Comparison of ENCODE assay signal across 2 cellular contexts in the genomic region with DNA sequence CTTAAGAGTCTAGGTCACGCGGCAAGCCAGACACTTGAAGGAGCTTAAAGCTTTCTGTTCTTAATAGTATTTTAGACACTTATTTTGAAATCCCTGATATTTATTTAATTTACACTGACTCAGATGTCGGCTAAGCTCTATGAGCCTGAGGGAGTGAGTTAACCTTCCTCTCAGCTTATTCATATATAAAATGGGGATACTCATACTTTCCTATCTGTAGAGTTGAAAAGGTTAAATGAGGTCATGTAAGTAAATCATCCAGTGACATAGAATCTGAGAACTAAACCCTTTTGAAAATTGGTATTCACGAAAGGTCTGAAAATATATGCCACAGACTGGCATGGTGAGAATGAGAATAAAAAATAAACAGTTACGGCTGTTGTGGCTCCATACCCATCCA.
TF ChIP-seq lines count a peak whose summit lies in the region.

No MANE protein-coding gene starts in this region.

TF ChIP-seq in A549, 52 proteins besides CTCF, POLR2A, EP300 and RAD21:
- no peak for TF ChIP-seq NR3C1 (IDR thresholded peaks at IDR 0.05)
- no peak for TF ChIP-seq FOSL2 (IDR thresholded peaks at IDR 0.05)
- 0 out of 2 replicates have a peak, but pooled peaks have one; percentile 15 for TF ChIP-seq FOSL2 (CRISPR knock-in tag; IDR thresholded peaks at IDR 0.05)

TF ChIP-seq in K562, 482 proteins besides CTCF, POLR2A, EP300 and RAD21:
- TF ChIP-seq, protein P1, sequence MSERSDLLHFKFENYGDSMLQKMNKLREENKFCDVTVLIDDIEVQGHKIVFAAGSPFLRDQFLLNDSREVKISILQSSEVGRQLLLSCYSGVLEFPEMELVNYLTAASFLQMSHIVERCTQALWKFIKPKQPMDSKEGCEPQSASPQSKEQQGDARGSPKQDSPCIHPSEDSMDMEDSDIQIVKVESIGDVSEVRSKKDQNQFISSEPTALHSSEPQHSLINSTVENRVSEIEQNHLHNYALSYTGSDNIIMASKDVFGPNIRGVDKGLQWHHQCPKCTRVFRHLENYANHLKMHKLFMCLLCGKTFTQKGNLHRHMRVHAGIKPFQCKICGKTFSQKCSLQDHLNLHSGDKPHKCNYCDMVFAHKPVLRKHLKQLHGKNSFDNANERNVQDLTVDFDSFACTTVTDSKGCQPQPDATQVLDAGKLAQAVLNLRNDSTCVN (CRISPR knock-in tag; IDR thresholded peaks at IDR 0.05), result no peak
- peak; percentile 60 for TF ChIP-seq MEIS2 (IDR thresholded peaks at IDR 0.05; ENCODE audit: partially characterized antibody)
- TF ChIP-seq, protein P2, sequence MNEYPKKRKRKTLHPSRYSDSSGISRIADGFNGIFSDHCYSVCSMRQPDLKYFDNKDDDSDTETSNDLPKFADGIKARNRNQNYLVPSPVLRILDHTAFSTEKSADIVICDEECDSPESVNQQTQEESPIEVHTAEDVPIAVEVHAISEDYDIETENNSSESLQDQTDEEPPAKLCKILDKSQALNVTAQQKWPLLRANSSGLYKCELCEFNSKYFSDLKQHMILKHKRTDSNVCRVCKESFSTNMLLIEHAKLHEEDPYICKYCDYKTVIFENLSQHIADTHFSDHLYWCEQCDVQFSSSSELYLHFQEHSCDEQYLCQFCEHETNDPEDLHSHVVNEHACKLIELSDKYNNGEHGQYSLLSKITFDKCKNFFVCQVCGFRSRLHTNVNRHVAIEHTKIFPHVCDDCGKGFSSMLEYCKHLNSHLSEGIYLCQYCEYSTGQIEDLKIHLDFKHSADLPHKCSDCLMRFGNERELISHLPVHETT (CRISPR knock-in tag; conservative IDR thresholded peaks at IDR 0.05 in 1 of 2, IDR thresholded peaks at IDR 0.05 in 1 of 2), result no peak
- TF ChIP-seq, protein P3, sequence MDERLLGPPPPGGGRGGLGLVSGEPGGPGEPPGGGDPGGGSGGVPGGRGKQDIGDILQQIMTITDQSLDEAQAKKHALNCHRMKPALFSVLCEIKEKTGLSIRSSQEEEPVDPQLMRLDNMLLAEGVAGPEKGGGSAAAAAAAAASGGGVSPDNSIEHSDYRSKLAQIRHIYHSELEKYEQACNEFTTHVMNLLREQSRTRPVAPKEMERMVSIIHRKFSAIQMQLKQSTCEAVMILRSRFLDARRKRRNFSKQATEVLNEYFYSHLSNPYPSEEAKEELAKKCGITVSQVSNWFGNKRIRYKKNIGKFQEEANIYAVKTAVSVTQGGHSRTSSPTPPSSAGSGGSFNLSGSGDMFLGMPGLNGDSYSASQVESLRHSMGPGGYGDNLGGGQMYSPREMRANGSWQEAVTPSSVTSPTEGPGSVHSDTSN (CRISPR knock-in tag; IDR thresholded peaks at IDR 0.05; ENCODE audit: low read depth), result no peak
- TF ChIP-seq, protein P3 (tag; conservative IDR thresholded peaks at IDR 0.05; ENCODE audit: low read depth), result peak; percentile 47; the same call in 1 of the 2 replicates
- TF ChIP-seq, protein P4, sequence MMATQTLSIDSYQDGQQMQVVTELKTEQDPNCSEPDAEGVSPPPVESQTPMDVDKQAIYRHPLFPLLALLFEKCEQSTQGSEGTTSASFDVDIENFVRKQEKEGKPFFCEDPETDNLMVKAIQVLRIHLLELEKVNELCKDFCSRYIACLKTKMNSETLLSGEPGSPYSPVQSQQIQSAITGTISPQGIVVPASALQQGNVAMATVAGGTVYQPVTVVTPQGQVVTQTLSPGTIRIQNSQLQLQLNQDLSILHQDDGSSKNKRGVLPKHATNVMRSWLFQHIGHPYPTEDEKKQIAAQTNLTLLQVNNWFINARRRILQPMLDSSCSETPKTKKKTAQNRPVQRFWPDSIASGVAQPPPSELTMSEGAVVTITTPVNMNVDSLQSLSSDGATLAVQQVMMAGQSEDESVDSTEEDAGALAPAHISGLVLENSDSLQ (IDR thresholded peaks at IDR 0.05), result peak; percentile 57
- TF ChIP-seq, protein P5, sequence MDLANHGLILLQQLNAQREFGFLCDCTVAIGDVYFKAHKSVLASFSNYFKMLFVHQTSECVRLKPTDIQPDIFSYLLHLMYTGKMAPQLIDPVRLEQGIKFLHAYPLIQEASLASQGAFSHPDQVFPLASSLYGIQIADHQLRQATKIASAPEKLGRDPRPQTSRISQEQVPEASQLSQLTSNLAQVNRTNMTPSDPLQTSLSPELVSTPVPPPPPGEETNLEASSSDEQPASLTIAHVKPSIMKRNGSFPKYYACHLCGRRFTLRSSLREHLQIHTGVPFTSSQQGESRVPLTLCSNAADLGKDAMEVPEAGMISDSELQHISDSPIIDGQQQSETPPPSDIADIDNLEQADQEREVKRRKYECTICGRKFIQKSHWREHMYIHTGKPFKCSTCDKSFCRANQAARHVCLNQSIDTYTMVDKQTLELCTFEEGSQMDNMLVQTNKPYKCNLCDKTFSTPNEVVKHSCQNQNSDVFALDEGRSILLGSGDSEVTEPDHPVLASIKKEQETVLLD (IDR thresholded peaks at IDR 0.05), result no peak
